In the genomic region with DNA sequence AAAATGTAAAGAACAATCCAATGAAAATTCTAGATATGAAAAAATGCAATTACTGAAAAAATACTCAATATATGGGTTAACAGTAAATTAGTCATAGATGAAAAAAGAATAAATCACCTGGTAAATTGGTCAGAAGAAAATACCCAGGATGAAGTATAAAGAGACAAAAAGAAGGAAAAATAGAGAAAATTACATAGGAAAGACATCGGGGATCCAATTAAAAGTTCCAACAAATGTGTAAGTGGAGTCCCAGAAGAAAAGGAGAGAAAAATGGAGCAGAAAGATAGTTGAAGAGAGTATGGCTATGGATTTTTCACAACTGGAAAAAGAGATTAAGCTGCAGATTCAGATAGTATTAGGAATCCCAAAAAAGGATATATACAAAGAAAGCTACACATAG, we compare ENCODE assay signal across 9 cellular contexts.
"Had no signal": no experiment of that assay in that cellular context is flagged by ENCODE, and none has a peak within 500 bp of the region (broad histone marks: within the 10 kb centered on the region; RNA-seq: fewer than 3 reads in every experiment).

No MANE protein-coding gene starts in this region.

- H3K27ac Mint-ChIP-seq: IgD-negative memory B cell had no signal

- H3K27ac ChIP-seq: HL-60, KMS-11 had no signal

- DNase-seq: IMR-90, KBM-7, KG1 had no signal

- H3K27me3 Mint-ChIP-seq: IgD-negative memory B cell had no signal

- H3K4me2 ChIP-seq: KMS-11 had no signal

- H3K9ac ChIP-seq: KMS-11 had no signal

- FAIRE-seq: HepG2, HTR-8/SVneo, K562 had no signal

- H3K4me3 ChIP-seq: K562 had no signal

- ATAC-seq: HepG2, K562 had no signal
